Comparison of ENCODE assay signal across 8 cellular contexts in genomic region chr14:55333785-55334485, GRCh38.
A peak's percentile ranks its signal among the peaks of the same experiment; 100 is the strongest.
DNase-seq lines count a peak whose midpoint lies in the region; ATAC-seq and TF ChIP-seq lines count a peak whose summit lies in the region.

No MANE protein-coding gene starts in this region.

- H3K18ac ChIP-seq in mesendoderm (ENCODE audit: low read length) = no peak overlapping the region

- H3K27ac Mint-ChIP-seq in HFFc6 = peak overlapping the region; percentile 62
- peak overlapping the region; percentile 90 for H3K27ac Mint-ChIP-seq in activated CD4-positive, alpha-beta T cell treated with anti-CD3 and anti-CD28 coated beads, Interleukin-2, amount 10 ng/mL, durations not matched to agents 7 days and 5 days

- peaks cover 15% of the 10 kb centered on the region for H3K79me1 ChIP-seq in mesendoderm (ENCODE audit: low read length)

- H3K36me3 ChIP-seq in mesendoderm (ENCODE audit: control insufficient read depth, insufficient read depth, low read length) = no peaks in the 10 kb centered on the region
- H3K36me3 ChIP-seq in ovary = no peaks in the 10 kb centered on the region

- no peak overlapping the region for H2AK5ac ChIP-seq in mesendoderm (ENCODE audit: low read length)

- DNase-seq in HFFc6 (peak; percentile 17), mesendoderm (peak; percentile 33), ecto neural progenitor cell (ENCODE audit: low spot score) (no peak), ovary (no peak)
- no peak for DNase-seq in activated CD4-positive, alpha-beta T cell treated with anti-CD3 and anti-CD28 coated beads, Interleukin-2, amount 10 ng/mL, durations not matched to agents 7 days and 5 days

- H3K36me3 Mint-ChIP-seq in HFFc6 (ENCODE audit: low read depth) = no peaks in the 10 kb centered on the region
- peaks cover 18% of the 10 kb centered on the region for H3K36me3 Mint-ChIP-seq in activated CD4-positive, alpha-beta T cell treated with anti-CD3 and anti-CD28 coated beads, Interleukin-2, amount 10 ng/mL, durations not matched to agents 7 days and 5 days (ENCODE audit: low read depth)

- peaks cover 61% of the 10 kb centered on the region for H3K4me1 Mint-ChIP-seq in HFFc6 (ENCODE audit: low read depth)
- H3K4me1 Mint-ChIP-seq in activated CD4-positive, alpha-beta T cell treated with anti-CD3 and anti-CD28 coated beads, Interleukin-2, amount 10 ng/mL, durations not matched to agents 7 days and 5 days = peaks cover 74% of the 10 kb centered on the region

- H3K27me3 Mint-ChIP-seq in HFFc6 (ENCODE audit: insufficient read depth) = no peaks in the 10 kb centered on the region; the same call in none of the 2 replicates
- no peaks in the 10 kb centered on the region for H3K27me3 Mint-ChIP-seq in activated CD4-positive, alpha-beta T cell treated with anti-CD3 and anti-CD28 coated beads, Interleukin-2, amount 10 ng/mL, durations not matched to agents 7 days and 5 days

- no peaks in the 10 kb centered on the region for H3K9me3 ChIP-seq in ovary

- TF ChIP-seq CTCF in HFFc6 (IDR thresholded peaks at IDR 0.05) = no peak
- TF ChIP-seq CTCF in ovary (IDR thresholded peaks at IDR 0.05) = no peak

- H3K9ac ChIP-seq in mesendoderm (ENCODE audit: low read length) = no peak overlapping the region

- H3K56ac ChIP-seq in mesendoderm (ENCODE audit: low read length) = no peak overlapping the region

- TF ChIP-seq POLR2A in ovary (IDR thresholded peaks at IDR 0.05) = no peak

- no peaks in the 10 kb centered on the region for H3K27me3 ChIP-seq in mesendoderm (ENCODE audit: insufficient read depth, low read length, poor library complexity)
- no peaks in the 10 kb centered on the region for H3K27me3 ChIP-seq in ovary

- POLR2A ChIA-PET in activated CD4-positive, alpha-beta T cell treated with anti-CD3 and anti-CD28 coated beads, Interleukin-2, amount 10 ng/mL, durations not matched to agents 7 days and 5 days (lab: Charles Lee) = no interaction called here

- H3K4me1 ChIP-seq in mesendoderm (ENCODE audit: control insufficient read depth, low read depth, low read length) (peaks cover 4% of the 10 kb centered on the region), ovary (ENCODE audit: insufficient read depth) (peaks cover 10% of the 10 kb centered on the region)

- H3K79me2 ChIP-seq in mesendoderm (ENCODE audit: control insufficient read depth, insufficient read depth, low read length) = peaks cover 16% of the 10 kb centered on the region

- no peak overlapping the region for H3K4ac ChIP-seq in mesendoderm (ENCODE audit: low read depth, low read length)

- no peaks in the 10 kb centered on the region for H3K9me3 Mint-ChIP-seq in HFFc6
- no peaks in the 10 kb centered on the region for H3K9me3 Mint-ChIP-seq in activated CD4-positive, alpha-beta T cell treated with anti-CD3 and anti-CD28 coated beads, Interleukin-2, amount 10 ng/mL, durations not matched to agents 7 days and 5 days

- peak overlapping the region; percentile 38 for H3K4me3 Mint-ChIP-seq in HFFc6
- H3K4me3 Mint-ChIP-seq in activated CD4-positive, alpha-beta T cell treated with anti-CD3 and anti-CD28 coated beads, Interleukin-2, amount 10 ng/mL, durations not matched to agents 7 days and 5 days = peak overlapping the region; percentile 51

- H2BK5ac ChIP-seq in mesendoderm (ENCODE audit: low read length) = no peak overlapping the region

- no peak for ATAC-seq in GM19324 (IDR thresholded peaks at IDR 0.05; ENCODE audit: low FRiP score, unreplicated experiment)
- no peak for ATAC-seq in GM21360 (IDR thresholded peaks at IDR 0.05; ENCODE audit: unreplicated experiment)

- no peak overlapping the region for H4K8ac ChIP-seq in mesendoderm (ENCODE audit: low read depth, low read length)

- H3K27ac ChIP-seq in mesendoderm (ENCODE audit: low read depth, low read length) (no peak overlapping the region), ovary (no peak overlapping the region)

- CTCF ChIA-PET in activated CD4-positive, alpha-beta T cell treated with anti-CD3 and anti-CD28 coated beads, Interleukin-2, amount 10 ng/mL, durations not matched to agents 7 days and 5 days (lab: Charles Lee) = interaction anchor here (0.7 to 1.2 kb wide), 3 partner anchors 17 to 27 kb away, joined by 3 to 4 read pairs (median 3); no protein-coding TSS in a partner anchor

- intact Hi-C loops in ovary (cut with DNase I) = no loop called here

- no CpG with 5 or more reads among the region's 4 CpGs for WGBS in mesendoderm (ENCODE audit: extremely low coverage, insufficient coverage, low lambda C conversion rate)
- 28 to 57% (median 42%) methylated on average over 4 of the region's 4 CpGs for WGBS in ovary, 3 donors

- no peak overlapping the region for H2BK120ac ChIP-seq in mesendoderm (ENCODE audit: low read depth, low read length)

- no peak overlapping the region for H4K5ac ChIP-seq in mesendoderm (ENCODE audit: low read length)

- H3K4me2 ChIP-seq in mesendoderm (ENCODE audit: low read length) = no peak overlapping the region

- H3K23ac ChIP-seq in mesendoderm (ENCODE audit: low read length) = no peak overlapping the region

- TF ChIP-seq EP300 in ovary (IDR thresholded peaks at IDR 0.05) = no peak

- no peak overlapping the region for H2BK15ac ChIP-seq in mesendoderm (replicated peaks; ENCODE audit: low read depth)

- H3K4me3 ChIP-seq in GM08714 (ENCODE audit: low read length) = peak overlapping the region; percentile 22; the same call in 1 of the 2 replicates
- no peak overlapping the region for H3K4me3 ChIP-seq in mesendoderm (ENCODE audit: low read length)
- H3K4me3 ChIP-seq in ovary = no peak overlapping the region

Comparison
In these comparisons a context has a peak if more than half of its experiments do, and no peak if none do; other contexts are left out.
1. DNase-seq: peak in HFFc6 (single experiment) and mesendoderm (single experiment); none in activated CD4-positive, alpha-beta T cell treated with anti-CD3 and anti-CD28 coated beads, Interleukin-2, amount 10 ng/mL, durations not matched to agents 7 days and 5 days (single experiment), ecto neural progenitor cell (single experiment) and ovary (0 of 5).